In the genomic region with DNA sequence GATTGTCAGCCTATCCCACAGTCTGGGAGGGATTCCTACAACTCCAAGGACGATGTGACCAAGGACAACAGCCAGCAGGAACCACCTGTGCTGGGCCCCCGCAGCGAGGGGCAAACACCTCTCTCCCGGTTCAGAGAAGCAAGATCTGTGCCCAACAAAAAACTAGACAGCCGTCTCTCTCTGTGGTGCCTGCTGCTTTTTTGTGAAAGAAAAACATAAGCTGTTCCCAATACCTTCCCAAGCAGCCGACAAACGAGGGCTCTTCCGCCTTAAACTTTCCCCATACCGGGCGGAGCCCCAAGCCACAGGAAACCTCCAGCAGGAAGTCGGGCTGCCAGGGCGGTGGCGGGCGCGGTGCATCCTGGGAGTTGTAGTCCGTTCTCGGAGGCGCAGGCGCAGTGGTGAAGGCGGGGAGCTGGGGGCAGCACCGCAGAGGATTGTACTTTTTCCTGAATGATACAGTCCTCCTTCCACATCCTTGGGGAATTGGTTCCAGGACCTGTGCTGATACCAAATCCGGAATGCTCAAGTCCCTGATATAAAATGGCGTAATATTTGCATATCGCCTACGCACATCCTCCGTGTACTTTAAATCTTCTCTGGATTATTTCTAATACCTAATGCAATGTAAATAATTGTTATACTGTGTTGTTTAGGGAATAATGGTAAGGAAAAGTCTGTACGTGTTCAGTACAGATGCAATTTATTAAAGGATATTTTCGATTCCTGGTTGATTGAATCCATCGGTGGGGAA, we compare ENCODE assay signal across 1 cellular context.
TF ChIP-seq lines count a peak whose summit lies in the region.

No MANE protein-coding gene starts in this region.

TF ChIP-seq in HepG2, 621 proteins besides CTCF, POLR2A, EP300 and RAD21 (continued from another document and continues in another):
- TF ChIP-seq, protein P1, sequence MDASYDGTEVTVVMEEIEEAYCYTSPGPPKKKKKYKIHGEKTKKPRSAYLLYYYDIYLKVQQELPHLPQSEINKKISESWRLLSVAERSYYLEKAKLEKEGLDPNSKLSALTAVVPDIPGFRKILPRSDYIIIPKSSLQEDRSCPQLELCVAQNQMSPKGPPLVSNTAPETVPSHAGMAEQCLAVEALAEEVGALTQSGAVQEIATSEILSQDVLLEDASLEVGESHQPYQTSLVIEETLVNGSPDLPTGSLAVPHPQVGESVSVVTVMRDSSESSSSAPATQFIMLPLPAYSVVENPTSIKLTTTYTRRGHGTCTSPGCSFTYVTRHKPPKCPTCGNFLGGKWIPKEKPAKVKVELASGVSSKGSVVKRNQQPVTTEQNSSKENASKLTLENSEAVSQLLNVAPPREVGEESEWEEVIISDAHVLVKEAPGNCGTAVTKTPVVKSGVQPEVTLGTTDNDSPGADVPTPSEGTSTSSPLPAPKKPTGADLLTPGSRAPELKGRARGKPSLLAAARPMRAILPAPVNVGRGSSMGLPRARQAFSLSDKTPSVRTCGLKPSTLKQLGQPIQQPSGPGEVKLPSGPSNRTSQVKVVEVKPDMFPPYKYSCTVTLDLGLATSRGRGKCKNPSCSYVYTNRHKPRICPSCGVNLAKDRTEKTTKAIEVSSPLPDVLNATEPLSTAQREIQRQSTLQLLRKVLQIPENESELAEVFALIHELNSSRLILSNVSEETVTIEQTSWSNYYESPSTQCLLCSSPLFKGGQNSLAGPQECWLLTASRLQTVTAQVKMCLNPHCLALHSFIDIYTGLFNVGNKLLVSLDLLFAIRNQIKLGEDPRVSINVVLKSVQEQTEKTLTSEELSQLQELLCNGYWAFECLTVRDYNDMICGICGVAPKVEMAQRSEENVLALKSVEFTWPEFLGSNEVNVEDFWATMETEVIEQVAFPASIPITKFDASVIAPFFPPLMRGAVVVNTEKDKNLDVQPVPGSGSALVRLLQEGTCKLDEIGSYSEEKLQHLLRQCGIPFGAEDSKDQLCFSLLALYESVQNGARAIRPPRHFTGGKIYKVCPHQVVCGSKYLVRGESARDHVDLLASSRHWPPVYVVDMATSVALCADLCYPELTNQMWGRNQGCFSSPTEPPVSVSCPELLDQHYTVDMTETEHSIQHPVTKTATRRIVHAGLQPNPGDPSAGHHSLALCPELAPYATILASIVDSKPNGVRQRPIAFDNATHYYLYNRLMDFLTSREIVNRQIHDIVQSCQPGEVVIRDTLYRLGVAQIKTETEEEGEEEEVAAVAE (CRISPR knock-in tag; IDR thresholded peaks at IDR 0.05; ENCODE audit: borderline replicate concordance) = no peak
- TF ChIP-seq ZBTB3 (CRISPR knock-in tag; IDR thresholded peaks at IDR 0.05; ENCODE audit: borderline replicate concordance, low read depth) (peak; percentile 60; the same call in 1 of the 2 replicates), SMAD3 (CRISPR knock-in tag; IDR thresholded peaks at IDR 0.05) (no peak; the same call in 1 of the 2 replicates), ZNF121 (CRISPR knock-in tag; IDR thresholded peaks at IDR 0.05) (no peak), ZNF670 (CRISPR knock-in tag; IDR thresholded peaks at IDR 0.05; ENCODE audit: borderline replicate concordance) (peak; percentile 83; the same call in 1 of the 2 replicates), ZNF225 (CRISPR knock-in tag; IDR thresholded peaks at IDR 0.05) (no peak), USF2 (IDR thresholded peaks at IDR 0.05; ENCODE audit: low read depth, low read length) (no peak), USF2 (CRISPR knock-in tag; IDR thresholded peaks at IDR 0.05; ENCODE audit: borderline replicate concordance) (no peak), KLF12 (CRISPR knock-in tag; IDR thresholded peaks at IDR 0.05; ENCODE audit: borderline replicate concordance) (peak; percentile 99), ZNF281 (CRISPR knock-in tag; IDR thresholded peaks at IDR 0.05; ENCODE audit: borderline replicate concordance) (no peak), PREB (CRISPR knock-in tag; IDR thresholded peaks at IDR 0.05) (no peak), ZNF12 (CRISPR knock-in tag; IDR thresholded peaks at IDR 0.05) (no peak), ZNF720 (CRISPR knock-in tag; IDR thresholded peaks at IDR 0.05) (no peak), IRX3 (CRISPR knock-in tag; IDR thresholded peaks at IDR 0.05; ENCODE audit: borderline replicate concordance, low read depth) (no peak), PLRG1 (conservative IDR thresholded peaks at IDR 0.05) (no peak), MIXL1 (CRISPR knock-in tag; IDR thresholded peaks at IDR 0.05) (0 out of 2 replicates have a peak, but pooled peaks have one; percentile 12), KLF6 (CRISPR knock-in tag; IDR thresholded peaks at IDR 0.05) (no peak), ZNF7 (CRISPR knock-in tag; IDR thresholded peaks at IDR 0.05) (no peak), DDIT3 (CRISPR knock-in tag; IDR thresholded peaks at IDR 0.05) (no peak), TP53 (CRISPR knock-in tag; conservative IDR thresholded peaks at IDR 0.05) (no peak), MAFK (conservative IDR thresholded peaks at IDR 0.05 in 1 of 2, IDR thresholded peaks at IDR 0.05 in 1 of 2; ENCODE audit: low read length in 2 of 2) (no peak), ZKSCAN5 (CRISPR knock-in tag; IDR thresholded peaks at IDR 0.05) (no peak), NFE2L1 (CRISPR knock-in tag; IDR thresholded peaks at IDR 0.05; ENCODE audit: borderline replicate concordance) (no peak), ZBTB49 (CRISPR knock-in tag; IDR thresholded peaks at IDR 0.05; ENCODE audit: borderline replicate concordance) (no peak), ZNF224 (CRISPR knock-in tag; IDR thresholded peaks at IDR 0.05) (no peak), ATF1 (CRISPR knock-in tag; IDR thresholded peaks at IDR 0.05) (no peak), ZNF3 (CRISPR knock-in tag; IDR thresholded peaks at IDR 0.05) (no peak), ARID3A (IDR thresholded peaks at IDR 0.05; ENCODE audit: low read depth, low read length) (no peak), PBX3 (CRISPR knock-in tag; IDR thresholded peaks at IDR 0.05; ENCODE audit: borderline replicate concordance) (no peak)
- TF ChIP-seq, protein P2, sequence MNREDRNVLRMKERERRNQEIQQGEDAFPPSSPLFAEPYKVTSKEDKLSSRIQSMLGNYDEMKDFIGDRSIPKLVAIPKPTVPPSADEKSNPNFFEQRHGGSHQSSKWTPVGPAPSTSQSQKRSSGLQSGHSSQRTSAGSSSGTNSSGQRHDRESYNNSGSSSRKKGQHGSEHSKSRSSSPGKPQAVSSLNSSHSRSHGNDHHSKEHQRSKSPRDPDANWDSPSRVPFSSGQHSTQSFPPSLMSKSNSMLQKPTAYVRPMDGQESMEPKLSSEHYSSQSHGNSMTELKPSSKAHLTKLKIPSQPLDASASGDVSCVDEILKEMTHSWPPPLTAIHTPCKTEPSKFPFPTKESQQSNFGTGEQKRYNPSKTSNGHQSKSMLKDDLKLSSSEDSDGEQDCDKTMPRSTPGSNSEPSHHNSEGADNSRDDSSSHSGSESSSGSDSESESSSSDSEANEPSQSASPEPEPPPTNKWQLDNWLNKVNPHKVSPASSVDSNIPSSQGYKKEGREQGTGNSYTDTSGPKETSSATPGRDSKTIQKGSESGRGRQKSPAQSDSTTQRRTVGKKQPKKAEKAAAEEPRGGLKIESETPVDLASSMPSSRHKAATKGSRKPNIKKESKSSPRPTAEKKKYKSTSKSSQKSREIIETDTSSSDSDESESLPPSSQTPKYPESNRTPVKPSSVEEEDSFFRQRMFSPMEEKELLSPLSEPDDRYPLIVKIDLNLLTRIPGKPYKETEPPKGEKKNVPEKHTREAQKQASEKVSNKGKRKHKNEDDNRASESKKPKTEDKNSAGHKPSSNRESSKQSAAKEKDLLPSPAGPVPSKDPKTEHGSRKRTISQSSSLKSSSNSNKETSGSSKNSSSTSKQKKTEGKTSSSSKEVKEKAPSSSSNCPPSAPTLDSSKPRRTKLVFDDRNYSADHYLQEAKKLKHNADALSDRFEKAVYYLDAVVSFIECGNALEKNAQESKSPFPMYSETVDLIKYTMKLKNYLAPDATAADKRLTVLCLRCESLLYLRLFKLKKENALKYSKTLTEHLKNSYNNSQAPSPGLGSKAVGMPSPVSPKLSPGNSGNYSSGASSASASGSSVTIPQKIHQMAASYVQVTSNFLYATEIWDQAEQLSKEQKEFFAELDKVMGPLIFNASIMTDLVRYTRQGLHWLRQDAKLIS (CRISPR knock-in tag; IDR thresholded peaks at IDR 0.05) = no peak
